In genomic region chr17:32127156-32127897, GRCh38 we compare ENCODE assay signal across 8 cellular contexts. TPM values are rescaled to one million over a fixed set of nuclear protein-coding genes. Genes with fewer than 3 reads are reported as not detected.
DNase-seq lines count a peak whose midpoint lies in the region; TF ChIP-seq lines count a peak whose summit lies in the region.

No MANE protein-coding gene starts in this region.

- no peaks in the 10 kb centered on the region for H3K27me3 ChIP-seq in DOHH2 (ENCODE audit: control insufficient read depth, low read length)
- no peaks in the 10 kb centered on the region for H3K27me3 ChIP-seq in GM23248 (replicated peaks; ENCODE audit: insufficient read depth)
- no peaks in the 10 kb centered on the region for H3K27me3 ChIP-seq in suprapubic skin

- peak overlapping the region; percentile 83 for H3K9ac ChIP-seq in GM23248

- peaks cover 6% of the 10 kb centered on the region for H3K36me3 Mint-ChIP-seq in activated naive CD4-positive, alpha-beta T cell treated with anti-CD3 and anti-CD28 coated beads for 36 hours (ENCODE audit: low read depth)

- H3F3A ChIP-seq in DOHH2 (ENCODE audit: control insufficient read depth, insufficient read depth) (no peaks in the 10 kb centered on the region), GM23248 (ENCODE audit: insufficient read depth) (no peaks in the 10 kb centered on the region)

- in situ Hi-C loops in GM23248 (cut with MboI), result no loop called here

- TF ChIP-seq POLR2A in suprapubic skin (IDR thresholded peaks at IDR 0.05), result no peak

- peak overlapping the region; percentile 67 for H3K4me2 ChIP-seq in DOHH2 (ENCODE audit: low read length)
- H3K4me2 ChIP-seq in GM23248 (ENCODE audit: unreplicated experiment), result peak overlapping the region; percentile 91

- peak overlapping the region; percentile 83 for H3K4me3 Mint-ChIP-seq in activated naive CD4-positive, alpha-beta T cell treated with anti-CD3 and anti-CD28 coated beads for 36 hours

- intact Hi-C loops in activated naive CD4-positive, alpha-beta T cell treated with anti-CD3 and anti-CD28 coated beads for 36 hours (cut with micrococcal nuclease), result loop anchor here (1.0 to 2.0 kb wide), 4 partner anchors 12 to 119 kb away; no protein-coding TSS in a partner anchor

- peak overlapping the region; percentile 87 for H2AFZ ChIP-seq in GM23248

- H3K36me3 ChIP-seq in DOHH2 (ENCODE audit: control insufficient read depth, low read length) (no peaks in the 10 kb centered on the region), GM23248 (ENCODE audit: low read depth) (no peaks in the 10 kb centered on the region), suprapubic skin (no peaks in the 10 kb centered on the region)

- DNase-seq in GM23248 (peak; percentile 93), LoVo (ENCODE audit: low spot score) (peak; percentile 69), SK-N-DZ (ENCODE audit: low spot score) (peak; percentile 79), germinal center (ENCODE audit: low spot score) (peak; percentile 79), nucleus accumbens (lab: John Stamatoyannopoulos, UW) (peak in 54 of 56 donors; percentile 22 to 87 (median 68)), suprapubic skin (ENCODE audit: low spot score in 2 of 2) (peak; percentile 92)
- peak; percentile 88 for DNase-seq in activated naive CD4-positive, alpha-beta T cell treated with anti-CD3 and anti-CD28 coated beads for 36 hours

- CTCF ChIA-PET in activated naive CD4-positive, alpha-beta T cell treated with anti-CD3 and anti-CD28 coated beads for 36 hours (lab: Charles Lee), result interaction anchor here (0.6 to 6.2 kb wide), 4 partner anchors 12 to 155 kb away, joined by 3 to 72 read pairs (median 4); partner anchors contain the start of gene RHOT1

- peaks cover 17% of the 10 kb centered on the region for H3K4me1 Mint-ChIP-seq in activated naive CD4-positive, alpha-beta T cell treated with anti-CD3 and anti-CD28 coated beads for 36 hours (ENCODE audit: low read depth)

- H3K27me3 Mint-ChIP-seq in activated naive CD4-positive, alpha-beta T cell treated with anti-CD3 and anti-CD28 coated beads for 36 hours (ENCODE audit: low read depth), result no peaks in the 10 kb centered on the region

- H3K4me3 ChIP-seq in DOHH2 (ENCODE audit: low read length) (peak overlapping the region; percentile 81), GM23248 (peak overlapping the region; percentile 87), suprapubic skin (peak overlapping the region; percentile 60)

- TF ChIP-seq CTCF in DOHH2 (IDR thresholded peaks at IDR 0.05; ENCODE audit: low read depth, low read length, poor library complexity, severe bottlenecking) (no peak), suprapubic skin (IDR thresholded peaks at IDR 0.05) (no peak)

- 0 to 1% methylated on average over 24 to 25 of the region's 25 CpGs for WGBS in GM23248 (ENCODE audit: low coverage in 1 of 2, low lambda C conversion rate in 2 of 2, missing lambda C conversion rate in 2 of 2), 2 experiments
- WGBS in suprapubic skin, result 0% methylated on average over 24 of the region's 25 CpGs

- H3K79me2 ChIP-seq in DOHH2 (ENCODE audit: control insufficient read depth, low read length), result no peaks in the 10 kb centered on the region
- peaks cover 10% of the 10 kb centered on the region; the same call in 1 of the 2 replicates for H3K79me2 ChIP-seq in GM23248 (ENCODE audit: insufficient read depth)

- no peaks in the 10 kb centered on the region for H3K9me3 Mint-ChIP-seq in activated naive CD4-positive, alpha-beta T cell treated with anti-CD3 and anti-CD28 coated beads for 36 hours

- H3K9me3 ChIP-seq in DOHH2 (ENCODE audit: control insufficient read depth, insufficient read depth, low read length) (no peaks in the 10 kb centered on the region), GM23248 (ENCODE audit: low read depth) (no peaks in the 10 kb centered on the region), suprapubic skin (no peaks in the 10 kb centered on the region)

- H3K27ac ChIP-seq in DOHH2 (ENCODE audit: low read depth, low read length), result peak overlapping the region; percentile 20; the same call in 1 of the 2 replicates
- peak overlapping the region; percentile 79 for H3K27ac ChIP-seq in GM23248
- H3K27ac ChIP-seq in suprapubic skin, result peak overlapping the region; percentile 85

- H3K27ac Mint-ChIP-seq in activated naive CD4-positive, alpha-beta T cell treated with anti-CD3 and anti-CD28 coated beads for 36 hours, result peak overlapping the region; percentile 91

- no peak for TF ChIP-seq EP300 in suprapubic skin (IDR thresholded peaks at IDR 0.05)

- H4K20me1 ChIP-seq in DOHH2 (ENCODE audit: control insufficient read depth, insufficient read depth, low read depth, low read length), result no peaks in the 10 kb centered on the region
- H4K20me1 ChIP-seq in GM23248 (ENCODE audit: insufficient read depth), result no peaks in the 10 kb centered on the region

- H3K4me1 ChIP-seq in DOHH2 (ENCODE audit: control insufficient read depth, low read length) (peaks cover 18% of the 10 kb centered on the region), GM23248 (ENCODE audit: insufficient read depth) (peaks cover 10% of the 10 kb centered on the region; the same call in 1 of the 2 replicates), suprapubic skin (peaks cover 24% of the 10 kb centered on the region)

- H3K9me2 ChIP-seq in DOHH2 (replicated peaks; ENCODE audit: control insufficient read depth, low read length) (no peaks in the 10 kb centered on the region), GM23248 (ENCODE audit: insufficient read depth) (no peaks in the 10 kb centered on the region)

RNA-seq across cellular contexts. Expression of gene RHOT1, which starts 15.0 kb away (rescaled TPM):
- total RNA-seq in GM23248 (2014; rRNA removed; shearing (Covaris generic)), result 31.9 and 54.9 TPM in 2 replicates
- 25.2 and 26.9 TPM in 2 replicates for polyA plus RNA-seq in GM23248 (2016; fragmentation: Nextera tagmentation; extraction: Ambion mirVana)
- polyA plus RNA-seq in SK-N-DZ (2014; cell fraction: cytosol; rRNA removed), result 65.5 and 69.8 TPM in 2 replicates
- 48.5 and 63.6 TPM in 2 replicates for polyA plus RNA-seq in SK-N-DZ (2014; cell fraction: nucleus; rRNA removed)
- 10 to 100 TPM; 23.0 to 23.7 TPM for total RNA-seq in activated naive CD4-positive, alpha-beta T cell treated with anti-CD3 and anti-CD28 coated beads for 36 hours
- total RNA-seq in suprapubic skin, result 100 to 1,000 TPM in 1 of 4 donors, 10 to 100 TPM in 3; 50.0 to 102 (median 61.4) TPM

Comparison
In these comparisons a context has a peak if more than half of its experiments do, and no peak if none do; other contexts are left out.
1. Peak in every context shown above with its lines: DNase-seq, H3K4me3 ChIP-seq and H3K27ac ChIP-seq.
2. H3K27ac ChIP-seq: peak in every context shown above with its lines; median percentile 85 in suprapubic skin; 79 in GM23248; 20 in DOHH2.